8 cellular contexts compared by ENCODE assay signal in the genomic region with DNA sequence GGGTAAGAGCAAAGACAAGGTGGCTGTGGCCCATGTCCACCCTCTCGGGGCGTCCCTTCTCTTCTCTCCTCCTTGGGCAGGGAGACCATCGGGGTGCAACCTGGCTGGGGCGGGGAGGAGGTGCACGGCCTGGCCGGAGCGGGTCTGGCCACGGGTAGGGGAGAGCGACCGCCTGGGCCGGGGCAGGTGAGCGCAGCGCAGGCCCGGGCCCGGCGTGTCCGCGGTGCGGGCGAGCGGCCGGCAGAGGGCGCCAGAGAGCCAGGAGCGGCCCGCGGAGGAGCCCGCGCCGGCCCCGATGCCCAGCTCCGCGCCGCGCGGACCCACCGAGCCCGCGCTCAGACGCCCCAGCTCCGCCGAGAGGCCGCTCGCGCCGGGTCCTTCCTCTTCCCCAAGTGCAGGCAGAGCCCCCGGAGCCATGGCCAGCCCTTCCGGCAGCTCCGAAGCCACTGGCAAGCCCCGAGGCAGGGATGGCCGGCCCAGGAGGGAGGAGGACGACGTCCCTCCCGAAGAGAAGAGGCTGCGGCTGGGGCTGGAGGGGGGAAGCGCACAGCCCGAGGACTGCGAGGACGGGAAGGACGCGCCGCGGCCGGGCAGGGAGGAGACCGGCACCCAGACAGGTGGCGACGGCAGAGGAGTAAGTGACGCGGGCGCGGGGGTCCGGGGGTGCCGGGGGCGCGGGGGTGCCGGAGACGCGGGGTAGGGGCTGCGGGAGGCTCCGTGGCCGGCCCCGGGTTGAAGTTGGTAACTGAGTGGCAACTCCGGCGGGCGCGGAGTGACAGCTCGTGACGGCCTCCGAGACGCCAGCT.
A peak's percentile ranks its signal among the peaks of the same experiment; 100 is the strongest.
DNase-seq lines count a peak whose midpoint lies in the region; TF ChIP-seq lines count a peak whose summit lies in the region.
"Not testable (repeated sequence)": the region's sequence is repeated elsewhere in the genome, so short reads cannot be mapped to it uniquely, and the experiment has no call there.

No MANE protein-coding gene starts in this region.

- not testable (repeated sequence) for H3K4me1 Mint-ChIP-seq in activated naive CD8-positive, alpha-beta T cell treated with anti-CD3 and anti-CD28 coated beads for 36 hours

- POLR2A ChIA-PET in AG04449 (lab: Yijun Ruan, JAX): not testable (repeated sequence)

- peak; percentile 30 for TF ChIP-seq CTCF in AG04449 (IDR thresholded peaks at IDR 0.05; ENCODE audit: insufficient read depth, low read length, missing control alignments)
- TF ChIP-seq CTCF in GM12875 (IDR thresholded peaks at IDR 0.05; ENCODE audit: borderline replicate concordance, insufficient read depth, low read depth, low read length): peak; percentile 67
- not testable (repeated sequence) for TF ChIP-seq CTCF in fibroblast of pulmonary artery (IDR thresholded peaks at IDR 0.05; ENCODE audit: low read length, missing control alignments)

- H3K4me3 ChIP-seq in AG04449 (ENCODE audit: low read depth, low read length); GM12875 (ENCODE audit: low read depth, low read length); fibroblast of pulmonary artery (replicated peaks; ENCODE audit: low read depth, low read length): not testable (repeated sequence)

- not testable (repeated sequence) for H3K27ac Mint-ChIP-seq in activated naive CD8-positive, alpha-beta T cell treated with anti-CD3 and anti-CD28 coated beads for 36 hours

- CTCF ChIA-PET in AG04449 (lab: Yijun Ruan, JAX): interaction anchor here (7.6 kb wide), 1 partner anchor 1404 kb away, joined by 42 read pairs; no protein-coding TSS in a partner anchor

- not testable (repeated sequence) for DNase-seq in AG04449 (ENCODE audit: low read depth, low spot score)
- DNase-seq in NCI-H2227 treated with DMSO at 0.1 percent for 48 hours (lab: John Stamatoyannopoulos, UW) (peak; percentile 12), fibroblast of pulmonary artery (ENCODE audit: low read depth) (peak; percentile 15), mucosa of gallbladder (ENCODE audit: low spot score) (peak; percentile 11)
- DNase-seq in activated CD4-positive, alpha-beta T cell treated with anti-CD3 and anti-CD28 coated beads for 24 hours (ENCODE audit: low read depth in 2 of 2): peak; percentile 28 to 43
- peak; percentile 63 for DNase-seq in activated naive CD8-positive, alpha-beta T cell treated with anti-CD3 and anti-CD28 coated beads for 36 hours
- DNase-seq in stimulated activated CD4-positive, alpha-beta T cell treated with anti-CD3 and anti-CD28 coated beads, Interleukin-4, amount 100 ng/mL, for 4 hours: peak; percentile 9 to 66

- H3K27me3 Mint-ChIP-seq in activated naive CD8-positive, alpha-beta T cell treated with anti-CD3 and anti-CD28 coated beads for 36 hours: peaks cover 37% of the 10 kb centered on the region

- not testable (repeated sequence) for H3K36me3 Mint-ChIP-seq in activated naive CD8-positive, alpha-beta T cell treated with anti-CD3 and anti-CD28 coated beads for 36 hours

- H3K4me3 Mint-ChIP-seq in activated naive CD8-positive, alpha-beta T cell treated with anti-CD3 and anti-CD28 coated beads for 36 hours: not testable (repeated sequence)

- not testable (repeated sequence) for H3K9me3 Mint-ChIP-seq in activated naive CD8-positive, alpha-beta T cell treated with anti-CD3 and anti-CD28 coated beads for 36 hours
